ENCODE assay signal across 8 cellular contexts in genomic region chr2:11784747-11785610, GRCh38. TPM values are rescaled to one million over a fixed set of nuclear protein-coding genes. Genes with fewer than 3 reads are reported as not detected.
DNase-seq lines count a peak whose midpoint lies in the region; ATAC-seq and TF ChIP-seq lines count a peak whose summit lies in the region.

No MANE protein-coding gene starts in this region.

- peaks cover 0 to 5% of the 10 kb centered on the region in 2 donors for H3K9me3 ChIP-seq in lung (ENCODE audit: control insufficient read depth in 2 of 2, insufficient read depth in 1 of 2, low read length in 1 of 2)

- peaks cover 47 to 62% of the 10 kb centered on the region in 2 donors for H3K36me3 ChIP-seq in lung (ENCODE audit: control insufficient read depth in 2 of 2, insufficient read depth in 2 of 2, low read length in 2 of 2)

- peak; percentile 27; the same call in 1 of the 2 replicates for TF ChIP-seq RAD21 in Ishikawa (IDR thresholded peaks at IDR 0.05; ENCODE audit: low read depth)

- in situ Hi-C loops in Caki2 (cut with HindIII; ENCODE audit: low pct_unique_long_range_greater_than_20kb, low sequenced_read_pairs), result loop anchor here (25.0 kb wide), 1 partner anchor 98 kb away; no protein-coding TSS in a partner anchor

- TF ChIP-seq EP300 in Ishikawa (IDR thresholded peaks at IDR 0.05; ENCODE audit: borderline replicate concordance), result no peak

- H3K4me1 Mint-ChIP-seq in activated CD8-positive, alpha-beta T cell treated with anti-CD3 and anti-CD28 coated beads for 36 hours (ENCODE audit: low read depth), result no peaks in the 10 kb centered on the region
- peaks cover 6% of the 10 kb centered on the region for H3K4me1 Mint-ChIP-seq in stimulated activated memory B cell treated with anti-CD40 and anti-IgM and Interleukin-4, amounts not matched to agents 10 μg/mL and 1 μg/mL and 100 μg/mL, for 72 hours

- 48 to 58% methylated on average over 50 of the region's 50 CpGs for WGBS in lung, 2 donors

- intact Hi-C loops in activated CD8-positive, alpha-beta T cell treated with anti-CD3 and anti-CD28 coated beads for 36 hours (cut with micrococcal nuclease), result no loop called here

- no peaks in the 10 kb centered on the region for H3K27me3 ChIP-seq in lung (ENCODE audit: control insufficient read depth, insufficient read depth)

- peak; percentile 98 for TF ChIP-seq CTCF in activated CD8-positive, alpha-beta T cell treated with anti-CD3 and anti-CD28 coated beads for 36 hours (IDR thresholded peaks at IDR 0.05)
- TF ChIP-seq CTCF in lung (IDR thresholded peaks at IDR 0.05; ENCODE audit: control extremely low read depth, extremely low read depth), result peak; percentile 49

- POLR2A ChIA-PET in activated CD8-positive, alpha-beta T cell treated with anti-CD3 and anti-CD28 coated beads for 36 hours (lab: Charles Lee), result no interaction called here

- no peaks in the 10 kb centered on the region for H3K27me3 Mint-ChIP-seq in activated CD8-positive, alpha-beta T cell treated with anti-CD3 and anti-CD28 coated beads for 36 hours
- H3K27me3 Mint-ChIP-seq in stimulated activated memory B cell treated with anti-CD40 and anti-IgM and Interleukin-4, amounts not matched to agents 10 μg/mL and 1 μg/mL and 100 μg/mL, for 72 hours, result no peaks in the 10 kb centered on the region

- peak; percentile 70 for ATAC-seq in activated CD8-positive, alpha-beta T cell treated with anti-CD3 and anti-CD28 coated beads for 36 hours
- no peak for ATAC-seq in lung (ENCODE audit: insufficient read depth, low FRiP score)
- no peak for ATAC-seq in stimulated activated memory B cell treated with anti-CD40 and anti-IgM and Interleukin-4, amounts not matched to agents 10 μg/mL and 1 μg/mL and 100 μg/mL, for 72 hours
- no peak for ATAC-seq in HG03025 (IDR thresholded peaks at IDR 0.05; ENCODE audit: low FRiP score, unreplicated experiment)

- no peaks in the 10 kb centered on the region for H3K4me1 ChIP-seq in lung (ENCODE audit: control insufficient read depth in 2 of 2, insufficient read depth in 2 of 2, low read length in 2 of 2)

- no peaks in the 10 kb centered on the region for H3K9me3 Mint-ChIP-seq in activated CD8-positive, alpha-beta T cell treated with anti-CD3 and anti-CD28 coated beads for 36 hours
- no peaks in the 10 kb centered on the region for H3K9me3 Mint-ChIP-seq in stimulated activated memory B cell treated with anti-CD40 and anti-IgM and Interleukin-4, amounts not matched to agents 10 μg/mL and 1 μg/mL and 100 μg/mL, for 72 hours

- peaks cover 53% of the 10 kb centered on the region for H3K36me3 Mint-ChIP-seq in activated CD8-positive, alpha-beta T cell treated with anti-CD3 and anti-CD28 coated beads for 36 hours (ENCODE audit: low read depth)
- H3K36me3 Mint-ChIP-seq in stimulated activated memory B cell treated with anti-CD40 and anti-IgM and Interleukin-4, amounts not matched to agents 10 μg/mL and 1 μg/mL and 100 μg/mL, for 72 hours, result peaks cover 89% of the 10 kb centered on the region

- no peak overlapping the region for H3K4me3 Mint-ChIP-seq in activated CD8-positive, alpha-beta T cell treated with anti-CD3 and anti-CD28 coated beads for 36 hours
- H3K4me3 Mint-ChIP-seq in stimulated activated memory B cell treated with anti-CD40 and anti-IgM and Interleukin-4, amounts not matched to agents 10 μg/mL and 1 μg/mL and 100 μg/mL, for 72 hours, result no peak overlapping the region

- H3K27ac Mint-ChIP-seq in activated CD8-positive, alpha-beta T cell treated with anti-CD3 and anti-CD28 coated beads for 36 hours, result no peak overlapping the region
- no peak overlapping the region for H3K27ac Mint-ChIP-seq in stimulated activated memory B cell treated with anti-CD40 and anti-IgM and Interleukin-4, amounts not matched to agents 10 μg/mL and 1 μg/mL and 100 μg/mL, for 72 hours

- CTCF ChIA-PET in activated CD8-positive, alpha-beta T cell treated with anti-CD3 and anti-CD28 coated beads for 36 hours (lab: Charles Lee), result interaction anchor here (0.6 to 16.1 kb wide), 30 partner anchors 8 to 1223 kb away, joined by 3 to 541 read pairs (median 4); partner anchors contain the start of genes GREB1 and LPIN1

- no peak overlapping the region for H3K27ac ChIP-seq in lung (ENCODE audit: low read depth in 1 of 2, low read length in 1 of 2)

- H3K4me3 ChIP-seq in lung, result peak overlapping the region; percentile 22

- DNase-seq in Caki2 (ENCODE audit: low read depth), result peak; percentile 29
- peak; percentile 60 for DNase-seq in activated CD8-positive, alpha-beta T cell treated with anti-CD3 and anti-CD28 coated beads for 36 hours
- DNase-seq in effector CD8-positive, alpha-beta T cell (lab: John Stamatoyannopoulos, UW), result peak; percentile 21
- no peak for DNase-seq in lung (ENCODE audit: low spot score)
- DNase-seq in stimulated activated CD8-positive, alpha-beta memory T cell treated with anti-CD3 and anti-CD28 coated beads, Interleukin-15, amount 100 ng/mL, for 48 hours (ENCODE audit: low read depth in 2 of 2), result peak; percentile 15 to 21

TF ChIP-seq in Ishikawa, 13 proteins besides CTCF, POLR2A, EP300 and RAD21:
- TF ChIP-seq TAF1 (IDR thresholded peaks at IDR 0.05; ENCODE audit: low read depth) (no peak), YY1 (IDR thresholded peaks at IDR 0.05; ENCODE audit: low read depth) (no peak), ZBTB7A (IDR thresholded peaks at IDR 0.05; ENCODE audit: low read depth) (peak; percentile 85)
TF ChIP-seq in Ishikawa: peak in this region for 1.

RNA-seq across cellular contexts. Expression of gene LPIN1, which starts 38.5 kb away (rescaled TPM):
- total RNA-seq in Caki2 (2014; rRNA removed; shearing (Covaris generic); ENCODE audit: low replicate concordance), result 12.2 and 25.8 TPM in 2 replicates
- 10 to 100 TPM; 31.9 to 36.5 TPM for total RNA-seq in activated CD8-positive, alpha-beta T cell treated with anti-CD3 and anti-CD28 coated beads for 36 hours
- total RNA-seq in lung, result 10 to 100 TPM; 36.1 to 43.4 TPM
- 10 to 100 TPM; 14.7 to 16.0 TPM for polyA plus RNA-seq in lung
